In genomic region chr3:194354315-194354714, GRCh38 we compare ENCODE assay signal across 33 cellular contexts. TPM values are rescaled to one million over a fixed set of nuclear protein-coding genes. Genes with fewer than 3 reads are reported as not detected.
"Had no signal": no experiment of that assay in that cellular context is flagged by ENCODE, and none has a peak within 500 bp of the region (broad histone marks: within the 10 kb centered on the region; RNA-seq: fewer than 3 reads in every experiment).

No MANE protein-coding gene starts in this region.

- H3K27ac ChIP-seq: colonic mucosa, epithelial cell of prostate, esophagus muscularis mucosa, foreskin keratinocyte, gastroesophageal sphincter, heart left ventricle, hepatocyte, neural progenitor cell, prostate gland, right atrium auricular region, sigmoid colon, testis, tibial artery had no signal

- H3K9ac ChIP-seq: neural progenitor cell had no signal

- H3K4me3 Mint-ChIP-seq: dendritic cell treated with granulocyte-macrophage colony-stimulating factor and Interleukin-4, amounts not matched to agents 40 ng/mL and 50 ng/mL, for 4 days; endodermal cell; memory B cell; naive B cell; nephron; neural progenitor cell; stimulated activated memory B cell treated with anti-CD40 and anti-IgM and Interleukin-4, amounts not matched to agents 10 μg/mL and 1 μg/mL and 100 μg/mL, for 72 hours; type B pancreatic cell had no signal

- H3K4me3 ChIP-seq: colonic mucosa, esophagus muscularis mucosa, gastroesophageal sphincter, heart left ventricle, hepatocyte, lung, neural progenitor cell, prostate gland, right atrium auricular region, sigmoid colon, testis, tibial artery had no signal

- ATAC-seq: foreskin keratinocyte; gastroesophageal sphincter; heart left ventricle; left lobe of liver; stimulated activated memory B cell treated with anti-CD40 and anti-IgM and Interleukin-4, amounts not matched to agents 10 μg/mL and 1 μg/mL and 100 μg/mL, for 72 hours; stimulated activated naive CD8-positive, alpha-beta T cell treated with anti-CD3 and anti-CD28 coated beads, Interleukin-15, Interleukin-2, amounts not matched to agents 100 U/mL and 50 U/mL, for 24 hours had no signal

- H2AFZ ChIP-seq: hepatocyte, neural progenitor cell had no signal

- H3K4me2 ChIP-seq: hepatocyte, neural progenitor cell had no signal

- FAIRE-seq: kidney had no signal

- H3K9me3 Mint-ChIP-seq: dendritic cell treated with granulocyte-macrophage colony-stimulating factor and Interleukin-4, amounts not matched to agents 40 ng/mL and 50 ng/mL, for 4 days; endodermal cell; memory B cell; naive B cell; nephron; neural progenitor cell; stimulated activated memory B cell treated with anti-CD40 and anti-IgM and Interleukin-4, amounts not matched to agents 10 μg/mL and 1 μg/mL and 100 μg/mL, for 72 hours; type B pancreatic cell had no signal

- H3K9me3 ChIP-seq: colonic mucosa, esophagus muscularis mucosa, gastroesophageal sphincter, heart left ventricle, prostate gland, right atrium auricular region, sigmoid colon, testis, tibial artery had no signal

- H3K36me3 ChIP-seq: colonic mucosa, esophagus muscularis mucosa, gastroesophageal sphincter, heart left ventricle, neural progenitor cell, prostate gland, right atrium auricular region, sigmoid colon, tibial artery had no signal

- H3K4me1 ChIP-seq: colonic mucosa, esophagus muscularis mucosa, foreskin keratinocyte, gastroesophageal sphincter, heart left ventricle, prostate gland, right atrium auricular region, sigmoid colon, tibial artery had no signal

- H3K27ac Mint-ChIP-seq: dendritic cell treated with granulocyte-macrophage colony-stimulating factor and Interleukin-4, amounts not matched to agents 40 ng/mL and 50 ng/mL, for 4 days; endodermal cell; memory B cell; naive B cell; nephron; neural progenitor cell; stimulated activated memory B cell treated with anti-CD40 and anti-IgM and Interleukin-4, amounts not matched to agents 10 μg/mL and 1 μg/mL and 100 μg/mL, for 72 hours; type B pancreatic cell had no signal

- DNase-seq: colonic mucosa; effector CD8-positive, alpha-beta T cell; endodermal cell; foreskin keratinocyte; heart left ventricle; kidney; naive B cell; nucleus accumbens; sigmoid colon; stimulated activated CD4-positive, alpha-beta T cell treated with anti-CD3 and anti-CD28 coated beads, Interleukin-4, amount 100 ng/mL, for 4 hours; stimulated activated naive CD8-positive, alpha-beta T cell treated with anti-CD3 and anti-CD28 coated beads, Interleukin-15, Interleukin-2, amounts not matched to agents 100 U/mL and 50 U/mL, for 24 hours; substantia nigra; testis; tibial artery had no signal

- H3K4me1 Mint-ChIP-seq: memory B cell; naive B cell; stimulated activated memory B cell treated with anti-CD40 and anti-IgM and Interleukin-4, amounts not matched to agents 10 μg/mL and 1 μg/mL and 100 μg/mL, for 72 hours had no signal

- H3K79me2 ChIP-seq: hepatocyte had no signal

- H3K36me3 Mint-ChIP-seq: memory B cell; naive B cell; neural progenitor cell; stimulated activated memory B cell treated with anti-CD40 and anti-IgM and Interleukin-4, amounts not matched to agents 10 μg/mL and 1 μg/mL and 100 μg/mL, for 72 hours; type B pancreatic cell had no signal

- H3K27me3 ChIP-seq: colonic mucosa, hepatocyte, neural progenitor cell, right atrium auricular region, sigmoid colon, testis had no signal

RNA-seq across cellular contexts. Expression of gene CPN2, which starts 3.2 kb away (rescaled TPM):
- total RNA-seq: esophagus muscularis mucosa, fibroblast of lung, foreskin keratinocyte, gastroesophageal sphincter, lung, mononuclear cell, osteocyte, right atrium auricular region, sigmoid colon, skeletal muscle tissue, urinary bladder had no signal
- polyA plus RNA-seq: fibroblast of lung, foreskin keratinocyte, lung had no signal

RNA-seq across cellular contexts. Expression of gene LRRC15, which starts 15.2 kb away (rescaled TPM):
- total RNA-seq: foreskin keratinocyte, hepatocyte, left lobe of liver had no signal
- polyA plus RNA-seq: foreskin keratinocyte, hepatocyte had no signal

RNA-seq across cellular contexts. Expression of gene GP5, which starts 44.8 kb away (rescaled TPM):
- total RNA-seq: foreskin keratinocyte, osteocyte, prostate gland had no signal
- polyA plus RNA-seq: foreskin keratinocyte, hepatocyte had no signal
